Comparison of ENCODE assay signal across 11 cellular contexts in the genomic region with DNA sequence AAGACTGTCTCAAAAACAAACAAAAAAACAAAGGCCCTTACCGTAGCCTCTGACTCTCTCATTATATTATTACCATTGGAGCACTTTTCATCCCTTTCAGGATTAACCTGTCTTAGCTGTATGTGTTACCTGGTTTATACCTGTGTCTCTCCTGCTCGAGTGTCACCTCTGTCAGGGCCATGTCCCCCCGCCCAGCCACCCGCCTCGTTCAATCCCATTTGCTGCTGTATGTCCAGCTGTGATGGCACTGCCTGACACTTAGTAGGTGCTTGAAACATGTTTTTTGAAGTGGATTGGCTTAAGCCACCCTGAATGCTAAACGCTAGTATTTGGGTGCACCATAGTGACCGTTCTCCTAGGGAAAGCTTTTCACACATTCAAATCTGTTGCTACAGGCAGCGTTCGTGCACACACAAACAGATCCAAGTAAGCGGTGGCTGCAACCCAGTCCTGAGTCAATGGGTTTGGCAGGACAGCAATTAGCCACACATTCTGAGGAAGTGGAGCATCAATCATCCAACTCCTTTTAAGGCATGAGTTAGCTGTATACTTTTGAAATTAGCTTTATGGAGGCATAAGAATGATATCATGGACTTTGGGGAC.
DNase-seq lines count a peak whose midpoint lies in the region; ATAC-seq, FAIRE-seq and TF ChIP-seq lines count a peak whose summit lies in the region.
"Had no signal": no experiment of that assay in that cellular context is flagged by ENCODE, and none has a peak within 500 bp of the region (broad histone marks: within the 10 kb centered on the region; RNA-seq: fewer than 3 reads in every experiment).

No MANE protein-coding gene starts in this region.

- intact Hi-C loops in prostate gland (cut with DNase I) = no loop called here

- H3K27ac ChIP-seq in DND-41 (ENCODE audit: low read length) (peak overlapping the region; percentile 9; the same call in 1 of the 2 replicates), prostate gland (no peak overlapping the region)
- H3K27ac ChIP-seq: HL-60, neutrophil had no signal

- no peaks in the 10 kb centered on the region for H3K36me3 ChIP-seq in DND-41 (ENCODE audit: insufficient read depth, low read length)
- H3K36me3 ChIP-seq in prostate gland = no peaks in the 10 kb centered on the region
- H3K36me3 ChIP-seq: neutrophil had no signal

- no peak for TF ChIP-seq POLR2A in prostate gland (IDR thresholded peaks at IDR 0.05)

- WGBS in prostate gland = 71% methylated on average over 10 of the region's 10 CpGs

- H3K79me2 ChIP-seq in DND-41 (ENCODE audit: insufficient read depth, low read length) = no peaks in the 10 kb centered on the region

- H3K4me3 ChIP-seq in DND-41 (ENCODE audit: low read depth in 1 of 2, low read length in 2 of 2) (no peak overlapping the region), epithelial cell of esophagus (ENCODE audit: low read length) (no peak overlapping the region), prostate gland (no peak overlapping the region)

- H2AFZ ChIP-seq in DND-41 (ENCODE audit: low read depth, low read length) = no peak overlapping the region

- H3K27me3 ChIP-seq in DND-41 (ENCODE audit: insufficient read depth, low read length, poor library complexity) (no peaks in the 10 kb centered on the region), prostate gland (replicated peaks; ENCODE audit: insufficient read depth) (no peaks in the 10 kb centered on the region)
- H3K27me3 ChIP-seq: neutrophil had no signal

- H3K4me2 ChIP-seq in DND-41 (ENCODE audit: insufficient read depth, low read length) = peak overlapping the region; percentile 50; the same call in 1 of the 2 replicates

- peaks cover 22% of the 10 kb centered on the region for H3K4me1 ChIP-seq in DND-41 (ENCODE audit: insufficient read depth, low read length)
- no peaks in the 10 kb centered on the region for H3K4me1 ChIP-seq in prostate gland (replicated peaks)

- no peak for ATAC-seq in DND-41 (ENCODE audit: insufficient read depth, low read depth)
- ATAC-seq in omental fat pad (ENCODE audit: low FRiP score) = peak; percentile 48

- no peak for DNase-seq in DND-41
- DNase-seq in NCI-H226 = peak; percentile 28
- DNase-seq in epithelial cell of esophagus (ENCODE audit: low read depth) = peak; percentile 63
- DNase-seq in omental fat pad (ENCODE audit: low spot score) = no peak
- DNase-seq in kidney glomerular epithelial cell (lab: John Stamatoyannopoulos, UW) = no peak
- DNase-seq in frontal cortex (ENCODE audit: low spot score in 2 of 2) = no peak
- no peak for DNase-seq in prostate gland (ENCODE audit: low spot score)
- no peak for DNase-seq in DMS 273 treated with DMSO at 0.1 percent for 48 hours (lab: John Stamatoyannopoulos, UW)

- no peaks in the 10 kb centered on the region for H4K20me1 ChIP-seq in DND-41 (ENCODE audit: insufficient read depth, low read length)

- H3K9ac ChIP-seq in DND-41 (ENCODE audit: low read depth, low read length) = no peak overlapping the region

- H3K9me3 ChIP-seq in DND-41 (ENCODE audit: insufficient read depth, low read length, severe bottlenecking) = no peaks in the 10 kb centered on the region
- H3K9me3 ChIP-seq in prostate gland = no peaks in the 10 kb centered on the region
- H3K9me3 ChIP-seq: neutrophil had no signal

- no peak for FAIRE-seq in frontal cortex (lab: Jason Lieb, UNC)
- FAIRE-seq: colon had no signal

- TF ChIP-seq CTCF in DND-41 (IDR thresholded peaks at IDR 0.05; ENCODE audit: borderline replicate concordance, extremely low read depth, low read length, poor library complexity, severe bottlenecking) = no peak
- TF ChIP-seq CTCF in epithelial cell of esophagus (IDR thresholded peaks at IDR 0.05; ENCODE audit: insufficient read depth, low read depth, low read length, missing control alignments) = no peak
- TF ChIP-seq CTCF in omental fat pad (IDR thresholded peaks at IDR 0.05) = no peak
- TF ChIP-seq CTCF in prostate gland (IDR thresholded peaks at IDR 0.05) = no peak

Comparison
In these comparisons a context has a peak if more than half of its experiments do, and no peak if none do; other contexts are left out.
1. DNase-seq: peak in NCI-H226 (single experiment) and epithelial cell of esophagus (single experiment); none in DND-41 (single experiment), omental fat pad (single experiment), kidney glomerular epithelial cell (single experiment), frontal cortex (0 of 2), prostate gland (single experiment) and DMS 273 treated with DMSO at 0.1 percent for 48 hours (single experiment).